1 cellular context compared by ENCODE assay signal in the genomic region with DNA sequence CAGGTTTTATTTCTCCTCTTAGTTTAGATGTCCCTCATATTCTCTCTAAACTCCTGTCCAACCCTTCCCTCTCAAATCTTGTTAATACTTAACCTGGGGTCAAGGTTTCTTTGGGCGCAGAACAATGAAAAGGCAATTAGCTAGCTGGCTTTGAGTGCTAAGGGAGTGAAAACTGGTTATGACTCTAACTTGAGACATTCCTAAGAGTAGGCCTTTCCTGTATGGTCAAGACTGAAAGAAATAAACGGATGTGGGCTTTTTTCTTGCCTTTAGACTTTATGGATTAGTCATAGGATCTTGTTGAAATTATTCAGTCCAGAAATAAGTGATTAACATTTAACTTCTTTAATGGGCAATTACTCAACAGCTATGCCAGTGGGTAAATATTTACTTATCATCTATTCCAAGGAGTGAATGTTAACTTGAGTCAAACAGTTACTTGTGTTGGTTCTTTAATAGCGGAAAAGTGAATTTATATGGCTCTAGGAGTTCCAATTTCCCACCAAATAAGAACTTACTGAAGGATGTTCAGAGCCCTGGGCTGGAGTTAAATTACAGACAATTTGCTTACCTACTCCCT.
TF ChIP-seq lines count a peak whose summit lies in the region.

No MANE protein-coding gene starts in this region.

TF ChIP-seq in SK-N-SH, 30 proteins besides CTCF, POLR2A, EP300 and RAD21 (continued from another document):
- TF ChIP-seq, protein P1, sequence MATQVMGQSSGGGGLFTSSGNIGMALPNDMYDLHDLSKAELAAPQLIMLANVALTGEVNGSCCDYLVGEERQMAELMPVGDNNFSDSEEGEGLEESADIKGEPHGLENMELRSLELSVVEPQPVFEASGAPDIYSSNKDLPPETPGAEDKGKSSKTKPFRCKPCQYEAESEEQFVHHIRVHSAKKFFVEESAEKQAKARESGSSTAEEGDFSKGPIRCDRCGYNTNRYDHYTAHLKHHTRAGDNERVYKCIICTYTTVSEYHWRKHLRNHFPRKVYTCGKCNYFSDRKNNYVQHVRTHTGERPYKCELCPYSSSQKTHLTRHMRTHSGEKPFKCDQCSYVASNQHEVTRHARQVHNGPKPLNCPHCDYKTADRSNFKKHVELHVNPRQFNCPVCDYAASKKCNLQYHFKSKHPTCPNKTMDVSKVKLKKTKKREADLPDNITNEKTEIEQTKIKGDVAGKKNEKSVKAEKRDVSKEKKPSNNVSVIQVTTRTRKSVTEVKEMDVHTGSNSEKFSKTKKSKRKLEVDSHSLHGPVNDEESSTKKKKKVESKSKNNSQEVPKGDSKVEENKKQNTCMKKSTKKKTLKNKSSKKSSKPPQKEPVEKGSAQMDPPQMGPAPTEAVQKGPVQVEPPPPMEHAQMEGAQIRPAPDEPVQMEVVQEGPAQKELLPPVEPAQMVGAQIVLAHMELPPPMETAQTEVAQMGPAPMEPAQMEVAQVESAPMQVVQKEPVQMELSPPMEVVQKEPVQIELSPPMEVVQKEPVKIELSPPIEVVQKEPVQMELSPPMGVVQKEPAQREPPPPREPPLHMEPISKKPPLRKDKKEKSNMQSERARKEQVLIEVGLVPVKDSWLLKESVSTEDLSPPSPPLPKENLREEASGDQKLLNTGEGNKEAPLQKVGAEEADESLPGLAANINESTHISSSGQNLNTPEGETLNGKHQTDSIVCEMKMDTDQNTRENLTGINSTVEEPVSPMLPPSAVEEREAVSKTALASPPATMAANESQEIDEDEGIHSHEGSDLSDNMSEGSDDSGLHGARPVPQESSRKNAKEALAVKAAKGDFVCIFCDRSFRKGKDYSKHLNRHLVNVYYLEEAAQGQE (IDR thresholded peaks at IDR 0.05; ENCODE audit: low read depth, low read length): no peak
- TF ChIP-seq NFIC (IDR thresholded peaks at IDR 0.05; ENCODE audit: borderline replicate concordance): no peak
TF ChIP-seq in SK-N-SH: peak in this region for 0.
